18 cellular contexts compared by ENCODE assay signal in the genomic region with DNA sequence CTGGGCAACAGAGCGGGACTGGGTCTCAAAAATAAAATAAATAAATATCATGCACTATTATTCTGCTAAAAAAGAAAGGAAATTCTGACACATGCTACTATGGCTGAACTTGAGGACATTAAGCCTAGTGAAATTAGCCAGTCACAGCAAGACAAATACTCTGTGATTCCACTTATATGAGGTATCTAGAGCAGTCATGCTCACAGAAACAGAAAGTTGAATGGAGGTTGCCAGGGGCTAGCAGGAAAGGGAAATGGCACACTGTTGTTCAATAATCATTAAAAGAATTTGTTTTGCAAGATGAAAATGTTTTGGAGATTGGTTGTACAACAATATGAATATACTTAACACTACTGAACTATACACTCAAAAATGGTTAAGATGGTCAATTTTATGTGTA.
DNase-seq lines count a peak whose midpoint lies in the region; ATAC-seq and TF ChIP-seq lines count a peak whose summit lies in the region.
"Had no signal": no experiment of that assay in that cellular context is flagged by ENCODE, and none has a peak within 500 bp of the region (broad histone marks: within the 10 kb centered on the region; RNA-seq: fewer than 3 reads in every experiment).

No MANE protein-coding gene starts in this region.

- no peak overlapping the region for H3K18ac ChIP-seq in mesendoderm (ENCODE audit: low read length)

- H3K9ac ChIP-seq in mesendoderm (ENCODE audit: low read length): no peak overlapping the region

- no peaks in the 10 kb centered on the region for H3K79me1 ChIP-seq in mesendoderm (ENCODE audit: low read length)

- H3K4ac ChIP-seq in mesendoderm (ENCODE audit: low read depth, low read length): no peak overlapping the region

- H3K27me3 ChIP-seq in mesendoderm (ENCODE audit: insufficient read depth, low read length, poor library complexity): no peaks in the 10 kb centered on the region
- H3K27me3 ChIP-seq: ascending aorta, transverse colon had no signal

- H3K79me2 ChIP-seq in mesendoderm (ENCODE audit: control insufficient read depth, insufficient read depth, low read length): peaks cover 1% of the 10 kb centered on the region

- H3K4me3 ChIP-seq in mesendoderm (ENCODE audit: low read length): no peak overlapping the region
- H3K4me3 ChIP-seq: ascending aorta, left ventricle myocardium inferior, transverse colon had no signal

- no peak overlapping the region for H3K27ac ChIP-seq in mesendoderm (ENCODE audit: low read depth, low read length)
- H3K27ac ChIP-seq: ascending aorta, left ventricle myocardium inferior, transverse colon had no signal

- no peak overlapping the region for H3K56ac ChIP-seq in mesendoderm (ENCODE audit: low read length)

- TF ChIP-seq CTCF in chondrocyte (IDR thresholded peaks at IDR 0.05) (no peak), type B pancreatic cell (conservative IDR thresholded peaks at IDR 0.05) (no peak)

- H3K4me2 ChIP-seq in mesendoderm (ENCODE audit: low read length): no peak overlapping the region

- ATAC-seq in GM18858 (IDR thresholded peaks at IDR 0.05; ENCODE audit: unreplicated experiment) (peak; percentile 34), GM21528 (IDR thresholded peaks at IDR 0.05; ENCODE audit: low FRiP score, unreplicated experiment) (peak; percentile 55), HG03159 (IDR thresholded peaks at IDR 0.05; ENCODE audit: unreplicated experiment) (peak; percentile 78)

- H3K4me1 Mint-ChIP-seq in chondrocyte (ENCODE audit: low read depth) (peaks cover 3% of the 10 kb centered on the region), type B pancreatic cell (ENCODE audit: unreplicated experiment) (no peaks in the 10 kb centered on the region)
- H3K4me1 Mint-ChIP-seq: B cell, naive B cell had no signal

- no peak overlapping the region for H2BK5ac ChIP-seq in mesendoderm (ENCODE audit: low read length)

- H3K27ac Mint-ChIP-seq in chondrocyte (ENCODE audit: unreplicated experiment): peak overlapping the region; percentile 30
- H3K27ac Mint-ChIP-seq in type B pancreatic cell: no peak overlapping the region
- H3K27ac Mint-ChIP-seq: B cell; dendritic cell treated with granulocyte-macrophage colony-stimulating factor and Interleukin-4, amounts not matched to agents 40 ng/mL and 50 ng/mL, for 4 days; naive B cell; T-helper 2 cell treated with Interferon-gamma antibody and Interleukin-4, amounts not matched to agents 5 μg/mL and 100 μg/mL, for 36 hours had no signal

- H3K27me3 Mint-ChIP-seq in chondrocyte (ENCODE audit: low read depth) (no peaks in the 10 kb centered on the region), type B pancreatic cell (no peaks in the 10 kb centered on the region)

- no peak overlapping the region for H2BK120ac ChIP-seq in mesendoderm (ENCODE audit: low read depth, low read length)

- H2BK15ac ChIP-seq in mesendoderm (replicated peaks; ENCODE audit: low read depth): no peak overlapping the region

- no peak overlapping the region for H2AK5ac ChIP-seq in mesendoderm (ENCODE audit: low read length)

- H3K36me3 Mint-ChIP-seq in chondrocyte (ENCODE audit: low read depth) (peaks cover 14% of the 10 kb centered on the region), type B pancreatic cell (peaks cover 14% of the 10 kb centered on the region)
- H3K36me3 Mint-ChIP-seq: naive B cell had no signal

- H3K4me1 ChIP-seq in mesendoderm (ENCODE audit: control insufficient read depth, low read depth, low read length): no peaks in the 10 kb centered on the region
- H3K4me1 ChIP-seq: ascending aorta had no signal

- H4K8ac ChIP-seq in mesendoderm (ENCODE audit: low read depth, low read length): no peak overlapping the region

- no CpG with 5 or more reads among the region's 1 CpG for WGBS in mesendoderm (ENCODE audit: extremely low coverage, insufficient coverage, low lambda C conversion rate)

- peaks cover 1% of the 10 kb centered on the region for H3K36me3 ChIP-seq in mesendoderm (ENCODE audit: control insufficient read depth, insufficient read depth, low read length)

- H4K5ac ChIP-seq in mesendoderm (ENCODE audit: low read length): no peak overlapping the region

- no peak for DNase-seq in chondrocyte (ENCODE audit: low spot score)
- DNase-seq in stimulated activated CD4-positive, alpha-beta T cell treated with anti-CD3 and anti-CD28 coated beads, Interleukin-4, amount 100 ng/mL, for 1 hour: no peak
- DNase-seq in mesendoderm: no peak
- no peak for DNase-seq in type B pancreatic cell (ENCODE audit: extremely low spot score, unreplicated experiment)
- DNase-seq in globus pallidus (ENCODE audit: low spot score): no peak
- DNase-seq: activated effector memory CD4-positive, alpha-beta T cell treated with Interleukin-2 at 50 U/mL for 16 hours; left ventricle myocardium inferior; naive B cell; SHP77; stimulated activated CD4-positive, alpha-beta T cell treated with anti-CD3 and anti-CD28 coated beads, Interleukin-2, amount 100 ng/mL, for 24 hours; transverse colon had no signal

- H3K23ac ChIP-seq in mesendoderm (ENCODE audit: low read length): no peak overlapping the region

- no peaks in the 10 kb centered on the region for H3K9me3 Mint-ChIP-seq in chondrocyte (ENCODE audit: low read depth)
- H3K9me3 Mint-ChIP-seq in type B pancreatic cell: no peaks in the 10 kb centered on the region
- H3K9me3 Mint-ChIP-seq: dendritic cell treated with granulocyte-macrophage colony-stimulating factor and Interleukin-4, amounts not matched to agents 40 ng/mL and 50 ng/mL, for 4 days; naive B cell; T-helper 2 cell treated with Interferon-gamma antibody and Interleukin-4, amounts not matched to agents 5 μg/mL and 100 μg/mL, for 36 hours had no signal

- H3K4me3 Mint-ChIP-seq in chondrocyte (ENCODE audit: unreplicated experiment) (no peak overlapping the region), type B pancreatic cell (no peak overlapping the region)
- H3K4me3 Mint-ChIP-seq: B cell; dendritic cell treated with granulocyte-macrophage colony-stimulating factor and Interleukin-4, amounts not matched to agents 40 ng/mL and 50 ng/mL, for 4 days; naive B cell; T-helper 2 cell treated with Interferon-gamma antibody and Interleukin-4, amounts not matched to agents 5 μg/mL and 100 μg/mL, for 36 hours had no signal
